ENCODE assay signal across 20 cellular contexts in the genomic region with DNA sequence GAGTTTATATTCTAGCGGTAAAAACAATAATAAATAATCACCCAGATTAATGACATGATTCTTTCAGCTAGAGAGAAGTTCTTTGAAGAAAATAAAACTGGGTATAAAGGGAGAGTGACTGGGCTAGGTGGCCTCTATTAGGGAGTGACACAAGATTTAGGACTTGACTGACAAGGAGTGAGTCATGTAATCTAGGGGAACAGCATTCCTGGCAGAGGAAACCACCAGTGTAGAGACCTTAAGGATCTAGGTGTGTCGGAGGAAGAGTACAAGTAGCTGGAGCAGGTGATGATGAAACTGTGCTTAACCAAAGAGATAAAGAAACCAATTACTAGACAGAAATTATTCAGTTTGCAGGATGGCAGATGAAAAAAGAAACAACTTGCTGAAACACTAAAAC.
"Had no signal": no experiment of that assay in that cellular context is flagged by ENCODE, and none has a peak within 500 bp of the region (broad histone marks: within the 10 kb centered on the region; RNA-seq: fewer than 3 reads in every experiment).

No MANE protein-coding gene starts in this region.

- H3K4me3 Mint-ChIP-seq: activated B cell treated with CpG ODN at 0.5 μM for 24 hours; activated CD4-positive, alpha-beta T cell treated with anti-CD3 and anti-CD28 coated beads, Interleukin-2, amount 10 ng/mL, durations not matched to agents 7 days and 5 days; activated naive CD4-positive, alpha-beta T cell treated with anti-CD3 and anti-CD28 coated beads for 36 hours; activated T-helper 17 cell treated with anti-CD3 and anti-CD28 coated beads, Interleukin-2, amount 50 U/mL, for 72 hours; naive thymus-derived CD8-positive, alpha-beta T cell; stimulated activated naive B cell treated with anti-CD40 and anti-IgM and Interleukin-4, amounts not matched to agents 10 μg/mL and 1 μg/mL and 100 μg/mL, for 72 hours; T-helper 17 cell had no signal

- DNase-seq: activated B cell treated with CpG ODN at 0.5 μM for 24 hours; activated CD4-positive, alpha-beta T cell treated with anti-CD3 and anti-CD28 coated beads, Interleukin-2, amount 10 ng/mL, durations not matched to agents 7 days and 5 days; activated naive CD4-positive, alpha-beta T cell treated with anti-CD3 and anti-CD28 coated beads for 36 hours; activated T-cell treated with anti-CD3 and anti-CD28 coated beads for 4 hours; caudate nucleus; colonic mucosa; effector CD4-positive, alpha-beta T cell; hippocampal formation; mucosa of descending colon; naive thymus-derived CD8-positive, alpha-beta T cell; occipital lobe; right lobe of liver; spleen; stimulated activated CD4-positive, alpha-beta T cell treated with anti-CD3 and anti-CD28 coated beads, Interleukin-1b, Interleukin-23, amount 100 ng/mL, for 48 hours; stimulated activated naive B cell treated with anti-CD40 and anti-IgM and Interleukin-4, amounts not matched to agents 10 μg/mL and 1 μg/mL and 100 μg/mL, for 72 hours; substantia nigra; T-helper 17 cell; transverse colon had no signal

- H3K36me3 ChIP-seq: colonic mucosa, right lobe of liver, spleen, transverse colon had no signal

- H3K4me3 ChIP-seq: colonic mucosa, mucosa of descending colon, right lobe of liver, spleen, transverse colon had no signal

- H3K9me3 Mint-ChIP-seq: activated B cell treated with CpG ODN at 0.5 μM for 24 hours; activated CD4-positive, alpha-beta T cell treated with anti-CD3 and anti-CD28 coated beads, Interleukin-2, amount 10 ng/mL, durations not matched to agents 7 days and 5 days; activated naive CD4-positive, alpha-beta T cell treated with anti-CD3 and anti-CD28 coated beads for 36 hours; activated T-helper 17 cell treated with anti-CD3 and anti-CD28 coated beads, Interleukin-2, amount 50 U/mL, for 72 hours; stimulated activated naive B cell treated with anti-CD40 and anti-IgM and Interleukin-4, amounts not matched to agents 10 μg/mL and 1 μg/mL and 100 μg/mL, for 72 hours had no signal

- H3K27ac Mint-ChIP-seq: activated B cell treated with CpG ODN at 0.5 μM for 24 hours; activated CD4-positive, alpha-beta T cell treated with anti-CD3 and anti-CD28 coated beads, Interleukin-2, amount 10 ng/mL, durations not matched to agents 7 days and 5 days; activated naive CD4-positive, alpha-beta T cell treated with anti-CD3 and anti-CD28 coated beads for 36 hours; activated T-helper 17 cell treated with anti-CD3 and anti-CD28 coated beads, Interleukin-2, amount 50 U/mL, for 72 hours; naive thymus-derived CD8-positive, alpha-beta T cell; progenitor cell of endocrine pancreas; stimulated activated naive B cell treated with anti-CD40 and anti-IgM and Interleukin-4, amounts not matched to agents 10 μg/mL and 1 μg/mL and 100 μg/mL, for 72 hours; T-helper 17 cell had no signal

- H3K27ac ChIP-seq: colonic mucosa, right lobe of liver, spleen, transverse colon had no signal

- H3K4me1 Mint-ChIP-seq: activated B cell treated with CpG ODN at 0.5 μM for 24 hours; activated CD4-positive, alpha-beta T cell treated with anti-CD3 and anti-CD28 coated beads, Interleukin-2, amount 10 ng/mL, durations not matched to agents 7 days and 5 days; activated T-helper 17 cell treated with anti-CD3 and anti-CD28 coated beads, Interleukin-2, amount 50 U/mL, for 72 hours; naive thymus-derived CD8-positive, alpha-beta T cell; stimulated activated naive B cell treated with anti-CD40 and anti-IgM and Interleukin-4, amounts not matched to agents 10 μg/mL and 1 μg/mL and 100 μg/mL, for 72 hours; T-helper 17 cell had no signal

- H3K9me3 ChIP-seq: colonic mucosa, mucosa of descending colon, right lobe of liver, spleen had no signal

- H3K27me3 Mint-ChIP-seq: activated B cell treated with CpG ODN at 0.5 μM for 24 hours; activated CD4-positive, alpha-beta T cell treated with anti-CD3 and anti-CD28 coated beads, Interleukin-2, amount 10 ng/mL, durations not matched to agents 7 days and 5 days; progenitor cell of endocrine pancreas; T-helper 17 cell had no signal

- H3K27me3 ChIP-seq: colonic mucosa, right lobe of liver, spleen, transverse colon had no signal

- ATAC-seq: activated T-helper 17 cell treated with anti-CD3 and anti-CD28 coated beads, Interleukin-2, amount 50 U/mL, for 72 hours; mucosa of descending colon; naive thymus-derived CD8-positive, alpha-beta T cell; right lobe of liver; stimulated activated naive B cell treated with anti-CD40 and anti-IgM and Interleukin-4, amounts not matched to agents 10 μg/mL and 1 μg/mL and 100 μg/mL, for 72 hours; T-helper 17 cell had no signal

- H3K36me3 Mint-ChIP-seq: naive thymus-derived CD8-positive, alpha-beta T cell; stimulated activated naive B cell treated with anti-CD40 and anti-IgM and Interleukin-4, amounts not matched to agents 10 μg/mL and 1 μg/mL and 100 μg/mL, for 72 hours had no signal

- H3K4me1 ChIP-seq: colonic mucosa, right lobe of liver, spleen, transverse colon had no signal
